Comparison of ENCODE assay signal across 25 cellular contexts in genomic region chr3:148924572-148924971, GRCh38. TPM values are rescaled to one million over a fixed set of nuclear protein-coding genes. Genes with fewer than 3 reads are reported as not detected.
DNase-seq lines count a peak whose midpoint lies in the region; ATAC-seq, FAIRE-seq and TF ChIP-seq lines count a peak whose summit lies in the region.
"Had no signal": no experiment of that assay in that cellular context is flagged by ENCODE, and none has a peak within 500 bp of the region (broad histone marks: within the 10 kb centered on the region; RNA-seq: fewer than 3 reads in every experiment).

No MANE protein-coding gene starts in this region.

- no peaks in the 10 kb centered on the region for H3K9me3 ChIP-seq in HepG2 (ENCODE audit: low read length)
- H3K9me3 ChIP-seq in right lobe of liver, result no peaks in the 10 kb centered on the region
- H3K9me3 ChIP-seq in RWPE2 (ENCODE audit: severe bottlenecking), result no peaks in the 10 kb centered on the region
- H3K9me3 ChIP-seq in fibroblast of lung (ENCODE audit: control insufficient read depth, insufficient read depth, low read depth, low read length), result no peaks in the 10 kb centered on the region
- H3K9me3 ChIP-seq: ascending aorta, prostate gland, upper lobe of right lung had no signal

- ATAC-seq in HepG2, result no peak
- no peak for ATAC-seq in right lobe of liver
- 0 out of 3 replicates have a peak, but pooled peaks have one; percentile 31 for ATAC-seq in RWPE2 (ENCODE audit: low read depth)
- no peak for ATAC-seq in HG02852 (IDR thresholded peaks at IDR 0.05; ENCODE audit: unreplicated experiment)
- ATAC-seq: gastroesophageal sphincter, upper lobe of right lung had no signal

- H3K4me2 ChIP-seq in HepG2 (ENCODE audit: low read depth, low read length) (no peak overlapping the region), fibroblast of lung (ENCODE audit: extremely low read depth, insufficient read depth, low read length) (no peak overlapping the region)

- DNase-seq in HepG2 (ENCODE audit: low spot score), result no peak
- DNase-seq in right lobe of liver, result no peak
- DNase-seq in RWPE2 (ENCODE audit: low spot score), result no peak
- DNase-seq in fibroblast of lung (ENCODE audit: low read depth in 2 of 2), result peak; percentile 28 to 78
- DNase-seq in GM10266 (ENCODE audit: extremely low spot score), result no peak
- no peak for DNase-seq in posterior cingulate gyrus
- DNase-seq in RWPE1 (ENCODE audit: low spot score), result no peak
- DNase-seq: 8988T; activated CD4-positive, alpha-beta T cell treated with anti-CD3 and anti-CD28 coated beads, Interleukin-2, amount 50 U/mL, for 4 hours; activated naive CD4-positive, alpha-beta T cell treated with anti-CD3 and anti-CD28 coated beads for 36 hours; activated T-cell treated with anti-CD3 and anti-CD28 coated beads for 4 hours; C1 segment of cervical spinal cord; NCI-H2107; NCI-H526 treated with DMSO at 0.1 percent for 48 hours; nephron progenitor cell; SIG-M5; stimulated activated CD4-positive, alpha-beta T cell treated with anti-CD3 and anti-CD28 coated beads, Interleukin-4, amount 100 ng/mL, for 24 hours; stomach; upper lobe of right lung had no signal

- H3K9ac ChIP-seq in HepG2 (ENCODE audit: insufficient read depth, low read depth, low read length), result no peak overlapping the region
- H3K9ac ChIP-seq in fibroblast of lung (ENCODE audit: insufficient read depth, low read length), result no peak overlapping the region

- H3K4me1 ChIP-seq in HepG2 (ENCODE audit: insufficient read depth, low read length) (no peaks in the 10 kb centered on the region), right lobe of liver (no peaks in the 10 kb centered on the region), RWPE2 (ENCODE audit: insufficient read depth, poor library complexity, severe bottlenecking) (no peaks in the 10 kb centered on the region), fibroblast of lung (ENCODE audit: control insufficient read depth, extremely low read depth, insufficient read depth, low read length) (no peaks in the 10 kb centered on the region)
- H3K4me1 ChIP-seq: ascending aorta, gastroesophageal sphincter, prostate gland, stomach, upper lobe of right lung had no signal

- TF ChIP-seq RAD21 in HepG2 (CRISPR knock-in tag; IDR thresholded peaks at IDR 0.05), result no peak

- H3K36me3 ChIP-seq in HepG2 (replicated peaks in 1 of 2; ENCODE audit: control insufficient read depth in 1 of 2, insufficient read depth in 2 of 2, low read length in 2 of 2) (no peaks in the 10 kb centered on the region), right lobe of liver (no peaks in the 10 kb centered on the region), RWPE2 (ENCODE audit: low read depth) (no peaks in the 10 kb centered on the region), fibroblast of lung (ENCODE audit: control insufficient read depth, insufficient read depth, low read length) (no peaks in the 10 kb centered on the region)
- H3K36me3 ChIP-seq: ascending aorta, gastroesophageal sphincter, prostate gland, stomach, upper lobe of right lung had no signal

- H3K27me3 ChIP-seq in HepG2 (ENCODE audit: control insufficient read depth in 1 of 2, insufficient read depth in 2 of 2, low read length in 2 of 2) (no peaks in the 10 kb centered on the region; a peak in 1 of 5 replicates), right lobe of liver (no peaks in the 10 kb centered on the region), RWPE2 (ENCODE audit: insufficient read depth, poor library complexity, severe bottlenecking) (no peaks in the 10 kb centered on the region), fibroblast of lung (ENCODE audit: control insufficient read depth, insufficient read depth, low read length) (no peaks in the 10 kb centered on the region)
- H3K27me3 ChIP-seq: ascending aorta, gastroesophageal sphincter, stomach, upper lobe of right lung had no signal

- POLR2A ChIA-PET in HepG2 (lab: Yijun Ruan, JAX) (no interaction called here), RWPE1 (lab: Yijun Ruan, JAX; ENCODE audit: low non-redundant PET) (no interaction called here)

- intact Hi-C loops in HepG2 (cut with micrococcal nuclease; ENCODE audit: unreplicated experiment), result no loop called here
- intact Hi-C loops in right lobe of liver (cut with DNase I), result no loop called here
- intact Hi-C loops in posterior cingulate gyrus (cut with DNase I), result no loop called here

- H3K79me2 ChIP-seq in HepG2 (ENCODE audit: insufficient read depth, low read length) (no peaks in the 10 kb centered on the region), fibroblast of lung (ENCODE audit: control insufficient read depth, insufficient read depth, low read length) (no peaks in the 10 kb centered on the region)

- no peak overlapping the region for H3K27ac ChIP-seq in HepG2 (ENCODE audit: extremely low read length, insufficient read depth, low read length)
- H3K27ac ChIP-seq in right lobe of liver, result no peak overlapping the region
- no peak overlapping the region for H3K27ac ChIP-seq in RWPE2 (ENCODE audit: poor library complexity, severe bottlenecking)
- no peak overlapping the region for H3K27ac ChIP-seq in fibroblast of lung (ENCODE audit: insufficient read depth, low read length)
- no peak overlapping the region for H3K27ac ChIP-seq in RWPE1
- H3K27ac ChIP-seq: ascending aorta, gastroesophageal sphincter, prostate gland, stomach, upper lobe of right lung had no signal

- in situ Hi-C loops in HepG2 (cut with HindIII; ENCODE audit: extremely low pct_ligation_motif_present, low pct_unique_long_range_greater_than_20kb), result no loop called here

- TF ChIP-seq POLR2A in HepG2 (IDR thresholded peaks at IDR 0.05; ENCODE audit: insufficient read depth in 1 of 2, low read depth in 2 of 2, low read length in 2 of 2), result no peak
- TF ChIP-seq POLR2A in right lobe of liver (IDR thresholded peaks at IDR 0.05), result no peak

- H3K4me3 ChIP-seq in HepG2 (replicated peaks in 1 of 3; ENCODE audit: insufficient read depth in 1 of 3, low read depth in 2 of 3, low read length in 3 of 3) (no peak overlapping the region), right lobe of liver (no peak overlapping the region), RWPE2 (ENCODE audit: severe bottlenecking) (no peak overlapping the region), fibroblast of lung (replicated peaks in 1 of 4; ENCODE audit: control extremely low read depth in 1 of 4, insufficient read depth in 1 of 4, low read depth in 3 of 4, low read length in 4 of 4) (no peak overlapping the region)
- H3K4me3 ChIP-seq: ascending aorta, gastroesophageal sphincter, prostate gland, stomach, upper lobe of right lung had no signal

- no peaks in the 10 kb centered on the region for H4K20me1 ChIP-seq in HepG2 (ENCODE audit: insufficient read depth, low read length)
- H4K20me1 ChIP-seq in fibroblast of lung (ENCODE audit: control insufficient read depth, extremely low read depth, insufficient read depth, low read length), result no peaks in the 10 kb centered on the region

- TF ChIP-seq EP300 in HepG2 (IDR thresholded peaks at IDR 0.05; ENCODE audit: low read depth in 2 of 2, low read length in 2 of 2), result no peak
- TF ChIP-seq EP300 in HepG2 (CRISPR knock-in tag; IDR thresholded peaks at IDR 0.05; ENCODE audit: borderline replicate concordance), result no peak

- no TSS peak for BruUV-seq in HepG2 (replicated peaks; lab: Mats Ljungman, UMichigan)

- FAIRE-seq in HepG2 (lab: Jason Lieb, UNC), result no peak
- FAIRE-seq: D721Med had no signal

- WGBS in HepG2 (ENCODE audit: low lambda C conversion rate), result 0% methylated on average over 3 of the region's 3 CpGs
- 39% methylated on average over 3 of the region's 3 CpGs for WGBS in right lobe of liver (ENCODE audit: insufficient coverage, low coverage, low lambda C conversion rate, missing lambda C conversion rate)

- H2AFZ ChIP-seq in HepG2 (ENCODE audit: low read length) (no peak overlapping the region), fibroblast of lung (ENCODE audit: low read length) (no peak overlapping the region)

- TF ChIP-seq CTCF in HepG2 (CRISPR knock-in tag; IDR thresholded peaks at IDR 0.05) (no peak), right lobe of liver (IDR thresholded peaks at IDR 0.05) (no peak), RWPE2 (IDR thresholded peaks at IDR 0.05; ENCODE audit: poor library complexity, severe bottlenecking) (no peak), fibroblast of lung (conservative IDR thresholded peaks at IDR 0.05 in 1 of 2, IDR thresholded peaks at IDR 0.05 in 1 of 2; ENCODE audit: low read depth in 1 of 2, low read length in 2 of 2) (no peak), GM10266 (IDR thresholded peaks at IDR 0.05; ENCODE audit: control insufficient read depth, insufficient read depth, low read depth, missing control alignments) (no peak), RWPE1 (conservative IDR thresholded peaks at IDR 0.05; ENCODE audit: low read depth) (no peak)

- CTCF ChIA-PET in HepG2 (lab: Yijun Ruan, JAX; ENCODE audit: low intra/inter-chr PET ratio, low total read pairs), result no interaction called here
- CTCF ChIA-PET in RWPE1 (lab: Yijun Ruan, JAX), result interaction anchor here (1.6 kb wide), 1 partner anchor 19 kb away, joined by 3 read pairs; no protein-coding TSS in a partner anchor

RNA-seq across cellular contexts. Expression of gene CPA3, which starts 59.5 kb away (rescaled TPM):
- total RNA-seq in HepG2 (2016; rRNA removed; fragmentation: Illumina TruSeq; extraction: Trizol), result not detected in 2 replicates
- not detected in 2 replicates for total RNA-seq in HepG2 (2016; cell fraction: cytosol; rRNA removed; fragmentation: Illumina TruSeq; extraction: Trizol; ENCODE audit: low read depth)
- not detected in 2 replicates for total RNA-seq in HepG2 (2016; cell fraction: insoluble cytoplasmic fraction; rRNA removed; fragmentation: Illumina TruSeq; extraction: Trizol)
- not detected in 2 replicates for total RNA-seq in HepG2 (2016; cell fraction: membrane; rRNA removed; fragmentation: Illumina TruSeq; extraction: Trizol)
- total RNA-seq in HepG2 (2016; cell fraction: nucleus; rRNA removed; fragmentation: Illumina TruSeq; extraction: Trizol), result not detected in 2 replicates
- polyA plus RNA-seq in HepG2 (2011; rRNA removed), result not detected in 2 replicates
- polyA plus RNA-seq in HepG2 (2011; cell fraction: cytosol; rRNA removed), result not detected in 2 replicates
- polyA plus RNA-seq in HepG2 (2011; cell fraction: nucleus; rRNA removed), result not detected in 2 replicates
- not detected in 2 replicates for polyA plus RNA-seq in HepG2 (2012)
- not detected in 2 replicates for polyA plus RNA-seq in HepG2 (2016; cell fraction: cytosol; fragmentation: Illumina TruSeq; extraction: Trizol; ENCODE audit: low read depth)
- not detected in 2 replicates for polyA plus RNA-seq in HepG2 (2016; cell fraction: insoluble cytoplasmic fraction; fragmentation: Illumina TruSeq; extraction: Trizol; ENCODE audit: low read depth)
- not detected in 2 replicates for polyA plus RNA-seq in HepG2 (2016; cell fraction: membrane; fragmentation: Illumina TruSeq; extraction: Trizol; ENCODE audit: low read depth)
- not detected in 2 replicates for polyA plus RNA-seq in HepG2 (2016; cell fraction: nucleus; fragmentation: Illumina TruSeq; extraction: Trizol; ENCODE audit: insufficient read depth, low read depth)
- polyA minus RNA-seq in HepG2 (2011; rRNA and poly(A)+ RNA removed; ENCODE audit: low replicate concordance), result not detected in 2 replicates
- not detected in 2 replicates for polyA minus RNA-seq in HepG2 (2011; cell fraction: cytosol; rRNA and poly(A)+ RNA removed)
- polyA minus RNA-seq in HepG2 (2011; cell fraction: nucleus; rRNA and poly(A)+ RNA removed), result not detected in 2 replicates
- under 1 TPM in 5 of 6 experiments, not detected in 1; 0.12 to 0.27 (median 0.22) TPM for total RNA-seq in right lobe of liver
- total RNA-seq in fibroblast of lung, result not detected in 2 replicates
- polyA plus RNA-seq in fibroblast of lung, result 0.05 and 0.17 TPM in 2 replicates
- polyA plus RNA-seq in fibroblast of lung (2012), result 0.78 TPM in 1 of 2 replicates, not detected in the other
- not detected in 2 replicates for polyA minus RNA-seq in fibroblast of lung (ENCODE audit: low replicate concordance)
- total RNA-seq: activated naive CD4-positive, alpha-beta T cell treated with anti-CD3 and anti-CD28 coated beads for 36 hours; ascending aorta; T-helper 2 cell treated with Interferon-gamma antibody and Interleukin-4, amounts not matched to agents 100 ng/mL and 5 ng/mL, for 36 hours had no signal

Comparison
In these comparisons a context has a peak if more than half of its experiments do, and no peak if none do; other contexts are left out.
1. DNase-seq: peak in fibroblast of lung (2 of 2); none in HepG2 (single experiment), right lobe of liver (0 of 3), RWPE2 (single experiment), GM10266 (single experiment), posterior cingulate gyrus (0 of 10) and RWPE1 (single experiment).